8 cellular contexts compared by ENCODE assay signal in genomic region chr2:188524519-188525113, GRCh38.
DNase-seq lines count a peak whose midpoint lies in the region; ATAC-seq, FAIRE-seq and TF ChIP-seq lines count a peak whose summit lies in the region.

No MANE protein-coding gene starts in this region.

- no peaks in the 10 kb centered on the region for H3K27me3 ChIP-seq in breast epithelium
- no peaks in the 10 kb centered on the region for H3K27me3 ChIP-seq in left lung
- H3K27me3 ChIP-seq in transverse colon, result no peaks in the 10 kb centered on the region

- TF ChIP-seq CTCF in D721Med (IDR thresholded peaks at IDR 0.05; ENCODE audit: insufficient read depth, missing control alignments) (peak; percentile 79), breast epithelium (IDR thresholded peaks at IDR 0.05) (peak in 2 of 3 donors; percentile 39 to 57), left lung (IDR thresholded peaks at IDR 0.05) (peak; percentile 48 to 78), transverse colon (IDR thresholded peaks at IDR 0.05) (peak; percentile 64 to 80 (median 78))

- in situ Hi-C loops in transverse colon (cut with MboI; ENCODE audit: low pct_ligation_motif_present in 1 of 4, low pct_unique_long_range_greater_than_20kb in 1 of 4, low sequenced_read_pairs in 3 of 4), result loop anchor here (5.0 to 25.0 kb wide), 8 partner anchors 260 to 937 kb away; partner anchors contain the start of gene COL3A1 (in 1 of the 4)

- intact Hi-C loops in breast epithelium (cut with DNase I; ENCODE audit: low total_unique reads), result no loop called here
- intact Hi-C loops in left lung (cut with DNase I), result loop anchor here in 1 of 2 donors (10.0 kb wide), 1 partner anchor 450 kb away; the partner anchor contains the start of gene COL3A1
- intact Hi-C loops in transverse colon (cut with DNase I; ENCODE audit: low total_unique reads), result loop anchor here (5.0 to 10.0 kb wide), 2 partner anchors 260 to 453 kb away; no protein-coding TSS in a partner anchor

- no peak for TF ChIP-seq EP300 in transverse colon (IDR thresholded peaks at IDR 0.05; ENCODE audit: low read depth)

- H3K4me3 ChIP-seq in breast epithelium (no peak overlapping the region), left lung (no peak overlapping the region), transverse colon (no peak overlapping the region)

- DNase-seq in D721Med (ENCODE audit: insufficient read length, low spot score), result no peak
- peak; percentile 36 for DNase-seq in NCI-H82 treated with DMSO at 0.1 percent for 48 hours (lab: John Stamatoyannopoulos, UW; ENCODE audit: unreplicated experiment)
- DNase-seq in breast epithelium (ENCODE audit: low spot score in 2 of 2), result no peak
- DNase-seq in left lung, result no peak
- peak; percentile 10 for DNase-seq in transverse colon
- no peak for DNase-seq in ecto neural progenitor cell (ENCODE audit: low spot score)

- H3K36me3 ChIP-seq in breast epithelium (no peaks in the 10 kb centered on the region), left lung (no peaks in the 10 kb centered on the region), transverse colon (no peaks in the 10 kb centered on the region)

- H3K27ac ChIP-seq in breast epithelium (no peak overlapping the region), left lung (peak overlapping the region in 1 of 2 donors; percentile 30), transverse colon (peak overlapping the region in 2 of 4 donors; percentile 1 to 63)

- no peaks in the 10 kb centered on the region for H3K4me1 ChIP-seq in breast epithelium
- no peaks in the 10 kb centered on the region for H3K4me1 ChIP-seq in left lung
- H3K4me1 ChIP-seq in transverse colon, result peaks cover 0 to 26% (median 5%) of the 10 kb centered on the region in 4 donors

- no peak for FAIRE-seq in D721Med (lab: Jason Lieb, UNC)

- ATAC-seq in GM18873 (IDR thresholded peaks at IDR 0.05; ENCODE audit: low FRiP score, unreplicated experiment), result peak; percentile 64
- peak; percentile 91 for ATAC-seq in HG03354 (IDR thresholded peaks at IDR 0.05; ENCODE audit: poor library complexity, severe bottlenecking, unreplicated experiment)
- peak; percentile 76 for ATAC-seq in left lung

- TF ChIP-seq POLR2A in breast epithelium (IDR thresholded peaks at IDR 0.05), result no peak
- no peak for TF ChIP-seq POLR2A in transverse colon (IDR thresholded peaks at IDR 0.05)

- 0% methylated on average over 2 of the region's 2 CpGs for WGBS in transverse colon (ENCODE audit: low coverage in 1 of 2), 2 donors

- H3K9me3 ChIP-seq in breast epithelium, result no peaks in the 10 kb centered on the region
- H3K9me3 ChIP-seq in left lung, result no peaks in the 10 kb centered on the region
- no peaks in the 10 kb centered on the region for H3K9me3 ChIP-seq in transverse colon

Comparison
In these comparisons a context has a peak if more than half of its experiments do, and no peak if none do; other contexts are left out.
1. DNase-seq: peak in NCI-H82 treated with DMSO at 0.1 percent for 48 hours (single experiment) and transverse colon (single experiment); none in D721Med (single experiment), breast epithelium (0 of 2), left lung (0 of 2) and ecto neural progenitor cell (single experiment).
2. Peak in every context shown above with its lines, with median percentiles within 50 percentile points of each other: CTCF ChIP-seq and ATAC-seq.